ENCODE assay signal across 21 cellular contexts in genomic region chr4:1759818-1760223, GRCh38. TPM values are rescaled to one million over a fixed set of nuclear protein-coding genes. Genes with fewer than 3 reads are reported as not detected.
DNase-seq lines count a peak whose midpoint lies in the region; ATAC-seq and TF ChIP-seq lines count a peak whose summit lies in the region.
"Had no signal": no experiment of that assay in that cellular context is flagged by ENCODE, and none has a peak within 500 bp of the region (broad histone marks: within the 10 kb centered on the region; RNA-seq: fewer than 3 reads in every experiment).

No MANE protein-coding gene starts in this region.

- H3K27me3 Mint-ChIP-seq in Caco-2 (ENCODE audit: insufficient read depth, unreplicated experiment) (no peaks in the 10 kb centered on the region), brain (no peaks in the 10 kb centered on the region)

- DNase-seq in Caco-2, result no peak
- no peak for DNase-seq in NB4 (ENCODE audit: low read depth)
- peak; percentile 20 to 24 for DNase-seq in lung microvascular endothelial cell (ENCODE audit: low read depth in 2 of 2)
- DNase-seq in AML-193 (lab: John Stamatoyannopoulos, UW), result no peak
- DNase-seq: activated effector memory CD4-positive, alpha-beta T cell treated with Interleukin-2 at 50 U/mL for 16 hours; activated naive CD8-positive, alpha-beta T cell treated with anti-CD3 and anti-CD28 coated beads, Interleukin-2, amount 50 U/mL, for 24 hours; brain microvascular endothelial cell; CD4-positive, CD25-positive, alpha-beta regulatory T cell; foreskin melanocyte; GF-D8; NCI-H2107; NCI-H69; PC-9 had no signal

- no peaks in the 10 kb centered on the region for H3K4me1 Mint-ChIP-seq in Caco-2 (ENCODE audit: low read depth, unreplicated experiment)
- H3K4me1 Mint-ChIP-seq in brain, result peaks cover 22% of the 10 kb centered on the region
- H3K4me1 Mint-ChIP-seq: CD4-positive, CD25-positive, alpha-beta regulatory T cell had no signal

- TF ChIP-seq CTCF in Caco-2 (IDR thresholded peaks at IDR 0.05; ENCODE audit: insufficient read depth in 1 of 2, low read depth in 1 of 2, low read length in 1 of 2, severe bottlenecking in 1 of 2, unreplicated experiment in 1 of 2) (no peak), NB4 (IDR thresholded peaks at IDR 0.05; ENCODE audit: low read depth, low read length) (peak; percentile 7), brain (conservative IDR thresholded peaks at IDR 0.05) (no peak)

- no TSS peak for BruUV-seq in Caco-2 (replicated peaks; lab: Mats Ljungman, UMichigan)

- no peaks in the 10 kb centered on the region for H3K36me3 ChIP-seq in Caco-2 (ENCODE audit: control insufficient read depth, insufficient read depth, low read length)
- H3K36me3 ChIP-seq: brain microvascular endothelial cell, neural progenitor cell had no signal

- no peaks in the 10 kb centered on the region for H3K9me3 Mint-ChIP-seq in Caco-2 (ENCODE audit: unreplicated experiment)
- no peaks in the 10 kb centered on the region for H3K9me3 Mint-ChIP-seq in brain
- H3K9me3 Mint-ChIP-seq: activated naive CD8-positive, alpha-beta T cell treated with anti-CD3 and anti-CD28 coated beads, Interleukin-2, amount 50 U/mL, for 24 hours; CD4-positive, CD25-positive, alpha-beta regulatory T cell; neural progenitor cell had no signal

- peaks cover 13% of the 10 kb centered on the region; the same call in 1 of the 2 replicates for H3K4me1 ChIP-seq in Caco-2

- H3K4me3 Mint-ChIP-seq in Caco-2 (ENCODE audit: unreplicated experiment) (no peak overlapping the region), brain (peak overlapping the region in 1 of 5 experiments; percentile 14)
- H3K4me3 Mint-ChIP-seq: activated naive CD8-positive, alpha-beta T cell treated with anti-CD3 and anti-CD28 coated beads, Interleukin-2, amount 50 U/mL, for 24 hours; CD4-positive, CD25-positive, alpha-beta regulatory T cell; neural progenitor cell had no signal

- TF ChIP-seq POLR2A in NB4 (IDR thresholded peaks at IDR 0.05; ENCODE audit: extremely low read depth, insufficient read length), result no peak

- ATAC-seq in HG03521 (IDR thresholded peaks at IDR 0.05; ENCODE audit: unreplicated experiment) (no peak), HG03280 (IDR thresholded peaks at IDR 0.05; ENCODE audit: unreplicated experiment) (no peak)
- ATAC-seq in activated CD4-positive, CD25-positive, alpha-beta regulatory T cell treated with anti-CD3 and anti-CD28 coated beads, Interleukin-2, amount 50 U/mL, for 24 hours, result no peak
- ATAC-seq: activated naive CD8-positive, alpha-beta T cell treated with anti-CD3 and anti-CD28 coated beads, Interleukin-2, amount 50 U/mL, for 24 hours; GM12878 had no signal

- H3K4me3 ChIP-seq in Caco-2 (ENCODE audit: low read depth, low read length) (no peak overlapping the region), NB4 (ENCODE audit: low read depth, low read length) (no peak overlapping the region)
- H3K4me3 ChIP-seq: coronary artery, GM12878, neural progenitor cell, PC-9, SK-N-MC had no signal

- no peaks in the 10 kb centered on the region for H3K36me3 Mint-ChIP-seq in Caco-2 (ENCODE audit: insufficient read depth, unreplicated experiment)
- H3K36me3 Mint-ChIP-seq in brain, result no peaks in the 10 kb centered on the region
- H3K36me3 Mint-ChIP-seq: CD4-positive, CD25-positive, alpha-beta regulatory T cell; neural progenitor cell had no signal

- CTCF ChIA-PET in Caco-2 (lab: Charles Lee), result interaction anchor here (0.6 to 1.8 kb wide), 3 partner anchors 8 to 1250 kb away, joined by 3 to 9 read pairs (median 5); no protein-coding TSS in a partner anchor

- H3K27me3 ChIP-seq in Caco-2 (replicated peaks; ENCODE audit: control insufficient read depth, insufficient read depth, low read length), result no peaks in the 10 kb centered on the region
- H3K27me3 ChIP-seq: brain microvascular endothelial cell had no signal

- intact Hi-C loops in Caco-2 (cut with micrococcal nuclease; ENCODE audit: unreplicated experiment), result no loop called here

- no peaks in the 10 kb centered on the region for H3K9me3 ChIP-seq in Caco-2

- POLR2A ChIA-PET in Caco-2 (lab: Charles Lee), result no interaction called here

- peak overlapping the region; percentile 23 for H3K27ac Mint-ChIP-seq in Caco-2 (ENCODE audit: unreplicated experiment)
- peak overlapping the region in 3 of 5 experiments; percentile 41 to 84 (median 53) for H3K27ac Mint-ChIP-seq in brain
- H3K27ac Mint-ChIP-seq: activated naive CD8-positive, alpha-beta T cell treated with anti-CD3 and anti-CD28 coated beads, Interleukin-2, amount 50 U/mL, for 24 hours; CD4-positive, CD25-positive, alpha-beta regulatory T cell had no signal

RNA-seq across cellular contexts. Expression of gene FGFR3, which starts 33.3 kb away (rescaled TPM):
- total RNA-seq in Caco-2 (2022), result 112 and 132 TPM in 2 replicates
- 28.4 TPM for polyA plus RNA-seq in brain (ENCODE audit: insufficient read depth, low read depth, low replicate concordance)
- 0.79 and 1.3 TPM in 2 replicates for total RNA-seq in lung microvascular endothelial cell
- polyA plus RNA-seq: CD4-positive, CD25-positive, alpha-beta regulatory T cell had no signal

RNA-seq across cellular contexts. Expression of gene TACC3, which starts 38.5 kb away (rescaled TPM):
- total RNA-seq in Caco-2 (2022), result 104 and 106 TPM in 2 replicates
- 85.1 TPM for polyA plus RNA-seq in brain (ENCODE audit: insufficient read depth, low read depth, low replicate concordance)
- 4.4 and 10.2 TPM in 2 replicates for total RNA-seq in lung microvascular endothelial cell

RNA-seq across cellular contexts. Expression of gene TMEM129, which starts 38.7 kb away (rescaled TPM):
- total RNA-seq in Caco-2 (2022) (36.5 and 39.0 TPM in 2 replicates), lung microvascular endothelial cell (17.9 and 30.8 TPM in 2 replicates)
- polyA plus RNA-seq in brain (ENCODE audit: insufficient read depth, low read depth, low replicate concordance), result 45.5 TPM

RNA-seq across cellular contexts. Expression of gene SLBP, which starts 47.7 kb away (rescaled TPM):
- total RNA-seq in Caco-2 (2022) (113 and 116 TPM in 2 replicates), lung microvascular endothelial cell (46.0 and 49.4 TPM in 2 replicates)
- 84.2 TPM for polyA plus RNA-seq in brain (ENCODE audit: insufficient read depth, low read depth, low replicate concordance)

Comparison
In these comparisons a context has a peak if more than half of its experiments do, and no peak if none do; other contexts are left out.
1. DNase-seq: peak in lung microvascular endothelial cell (2 of 2); none in Caco-2 (0 of 2), NB4 (single experiment) and AML-193 (0 of 2).
2. RNA of gene FGFR3, which starts 33.3 kb away (total RNA-seq): 112 to 132 TPM in Caco-2; 0.79 to 1.3 TPM in lung microvascular endothelial cell; every median in the first group is over 10 times any median in the second.